ENCODE assay signal across 31 cellular contexts in genomic region chr18:43507842-43508481, GRCh38.
"Had no signal": no experiment of that assay in that cellular context is flagged by ENCODE, and none has a peak within 500 bp of the region (broad histone marks: within the 10 kb centered on the region; RNA-seq: fewer than 3 reads in every experiment).

No MANE protein-coding gene starts in this region.

- H3K4me2 ChIP-seq: PC-9 had no signal

- H3K4me3 ChIP-seq: PC-9 had no signal

- DNase-seq: activated B cell treated with CpG ODN at 0.5 μM for 24 hours; activated CD4-positive, alpha-beta memory T cell treated with anti-CD3 and anti-CD28 coated beads for 36 hours; activated CD4-positive, alpha-beta T cell treated with anti-CD3 and anti-CD28 coated beads for 4 hours; activated CD4-positive, alpha-beta T cell treated with anti-CD3 and anti-CD28 coated beads, Interleukin-2, amount 50 U/mL, for 1 hour; activated CD4-positive, CD25-positive, alpha-beta regulatory T cell treated with anti-CD3 and anti-CD28 coated beads, Interleukin-2, amount 50 U/mL, for 72 hours; activated CD8-positive, alpha-beta memory T cell treated with anti-CD3 and anti-CD28 coated beads, Interleukin-2, amount 10 ng/mL, durations not matched to agents 7 days and 5 days; activated CD8-positive, alpha-beta memory T cell treated with anti-CD3 and anti-CD28 coated beads, Interleukin-2, amount 50 U/mL, for 48 hours; activated effector memory CD4-positive, alpha-beta T cell treated with Interleukin-2 at 50 U/mL for 16 hours; activated naive CD4-positive, alpha-beta T cell treated with anti-CD3 and anti-CD28 coated beads, Interleukin-2, amount 10 ng/mL, durations not matched to agents 7 days and 5 days; activated naive CD8-positive, alpha-beta T cell treated with anti-CD3 and anti-CD28 coated beads, Interleukin-2, amount 50 U/mL, for 24 hours; activated T-cell treated with anti-CD3 and anti-CD28 coated beads, Interleukin-2, amount 50 U/mL, for 48 hours; anterior cingulate cortex; central memory CD4-positive, alpha-beta T cell; NCI-H1092 treated with DMSO at 0.1 percent for 48 hours; NCI-H1417 treated with DMSO at 0.1 percent for 48 hours; NCI-H1694; NCI-H2029; NCI-H2107; NCI-H226; NCI-H524 treated with DMSO at 0.1 percent for 48 hours; NCI-H82; NK-92 treated with Interleukin-12 subunit alpha and Interleukin-12 subunit beta, amount 100 ng/mL, for 24 hours; PC-9; Right ventricle myocardium superior; SW 1271; T-helper 1 cell; T-helper 2 cell; T-helper 9 cell had no signal

- FAIRE-seq: colon, RCC 7860 had no signal

- H2AFZ ChIP-seq: PC-9 had no signal

- H3K27ac ChIP-seq: PC-9, VCaP had no signal

- ATAC-seq: activated CD8-positive, alpha-beta memory T cell treated with anti-CD3 and anti-CD28 coated beads, Interleukin-2, amount 10 ng/mL, durations not matched to agents 7 days and 5 days; activated naive CD8-positive, alpha-beta T cell treated with anti-CD3 and anti-CD28 coated beads, Interleukin-2, amount 50 U/mL, for 24 hours had no signal
